ENCODE assay signal across 10 cellular contexts in genomic region chr5:95591490-95591901, GRCh38. TPM values are rescaled to one million over a fixed set of nuclear protein-coding genes. Genes with fewer than 3 reads are reported as not detected.
DNase-seq lines count a peak whose midpoint lies in the region; ATAC-seq and TF ChIP-seq lines count a peak whose summit lies in the region.
"Had no signal": no experiment of that assay in that cellular context is flagged by ENCODE, and none has a peak within 500 bp of the region (broad histone marks: within the 10 kb centered on the region; RNA-seq: fewer than 3 reads in every experiment).

No MANE protein-coding gene starts in this region.

- no peaks in the 10 kb centered on the region for H3K36me3 Mint-ChIP-seq in natural killer cell treated with Interleukin-12 subunit alpha and Interleukin-12 subunit beta and Interleukin-15 and Interleukin-18, amount 100 ng/mL, for 72 hours
- no peaks in the 10 kb centered on the region for H3K36me3 Mint-ChIP-seq in natural killer cell

- TF ChIP-seq CTCF in natural killer cell (IDR thresholded peaks at IDR 0.05) (no peak), astrocyte of the cerebellum (IDR thresholded peaks at IDR 0.05; ENCODE audit: low read depth, low read length, missing control alignments) (no peak)

- H3K9me3 Mint-ChIP-seq in natural killer cell treated with Interleukin-12 subunit alpha and Interleukin-12 subunit beta and Interleukin-15 and Interleukin-18, amount 100 ng/mL, for 72 hours, result no peaks in the 10 kb centered on the region
- no peaks in the 10 kb centered on the region for H3K9me3 Mint-ChIP-seq in natural killer cell

- ATAC-seq in natural killer cell treated with Interleukin-12 subunit alpha and Interleukin-12 subunit beta and Interleukin-15 and Interleukin-18, amount 100 ng/mL, for 72 hours, result peak; percentile 61 to 96
- no peak for ATAC-seq in natural killer cell
- peak; percentile 94 for ATAC-seq in HG03095 (IDR thresholded peaks at IDR 0.05; ENCODE audit: unreplicated experiment)
- ATAC-seq: left lung had no signal

- no peaks in the 10 kb centered on the region for H3K27me3 ChIP-seq in effector memory CD4-positive, alpha-beta T cell (replicated peaks; ENCODE audit: control insufficient read depth, insufficient read depth, low read length, poor library complexity, severe bottlenecking)
- H3K27me3 ChIP-seq: left lung had no signal

- no peak for DNase-seq in natural killer cell treated with Interleukin-12 subunit alpha and Interleukin-12 subunit beta and Interleukin-15 and Interleukin-18, amount 100 ng/mL, for 72 hours (ENCODE audit: low spot score)
- DNase-seq in natural killer cell, result no peak
- peak; percentile 8 for DNase-seq in astrocyte of the cerebellum (ENCODE audit: low read depth)
- no peak for DNase-seq in effector CD4-positive, alpha-beta T cell
- DNase-seq in DMS153 (lab: John Stamatoyannopoulos, UW), result no peak
- DNase-seq in activated effector memory CD4-positive, alpha-beta T cell treated with Interleukin-2 at 50 U/mL for 16 hours, result no peak
- no peak for DNase-seq in effector memory CD4-positive, alpha-beta T cell
- DNase-seq: left lung, NCI-H146 had no signal

- no peaks in the 10 kb centered on the region for H3K9me3 ChIP-seq in effector memory CD4-positive, alpha-beta T cell (ENCODE audit: control insufficient read depth, low read length)
- H3K9me3 ChIP-seq: left lung had no signal

- H3K4me3 ChIP-seq in astrocyte of the cerebellum (ENCODE audit: low read depth, low read length), result no peak overlapping the region
- H3K4me3 ChIP-seq in effector memory CD4-positive, alpha-beta T cell (ENCODE audit: insufficient read depth, low read depth, low read length, poor library complexity, severe bottlenecking), result no peak overlapping the region
- H3K4me3 ChIP-seq: left lung had no signal

- in situ Hi-C loops in astrocyte of the cerebellum (cut with HindIII; ENCODE audit: low sequenced_read_pairs), result no loop called here

- H3K27ac Mint-ChIP-seq in natural killer cell treated with Interleukin-12 subunit alpha and Interleukin-12 subunit beta and Interleukin-15 and Interleukin-18, amount 100 ng/mL, for 72 hours, result no peak overlapping the region
- no peak overlapping the region for H3K27ac Mint-ChIP-seq in natural killer cell

- no peaks in the 10 kb centered on the region for H3K27me3 Mint-ChIP-seq in natural killer cell treated with Interleukin-12 subunit alpha and Interleukin-12 subunit beta and Interleukin-15 and Interleukin-18, amount 100 ng/mL, for 72 hours
- no peaks in the 10 kb centered on the region for H3K27me3 Mint-ChIP-seq in natural killer cell (ENCODE audit: low read depth in 2 of 2)

- H3K4me3 Mint-ChIP-seq in natural killer cell treated with Interleukin-12 subunit alpha and Interleukin-12 subunit beta and Interleukin-15 and Interleukin-18, amount 100 ng/mL, for 72 hours, result no peak overlapping the region
- no peak overlapping the region for H3K4me3 Mint-ChIP-seq in natural killer cell

- H3K4me1 Mint-ChIP-seq in natural killer cell treated with Interleukin-12 subunit alpha and Interleukin-12 subunit beta and Interleukin-15 and Interleukin-18, amount 100 ng/mL, for 72 hours (ENCODE audit: low read depth in 2 of 2), result peaks cover 9 to 23% of the 10 kb centered on the region in 2 donors
- H3K4me1 Mint-ChIP-seq in natural killer cell, result peaks cover 0 to 6% of the 10 kb centered on the region in 2 donors

- peaks cover 6% of the 10 kb centered on the region for H3K4me1 ChIP-seq in effector memory CD4-positive, alpha-beta T cell (ENCODE audit: control insufficient read depth, insufficient read depth, low read length, poor library complexity, severe bottlenecking)
- H3K4me1 ChIP-seq: left lung had no signal

- intact Hi-C loops in natural killer cell (cut with micrococcal nuclease), result no loop called here

- no peaks in the 10 kb centered on the region for H3K36me3 ChIP-seq in effector memory CD4-positive, alpha-beta T cell (ENCODE audit: control insufficient read depth, insufficient read depth, low read length)
- H3K36me3 ChIP-seq: left lung had no signal

- H3K27ac ChIP-seq in effector memory CD4-positive, alpha-beta T cell (ENCODE audit: insufficient read depth, low read length, poor library complexity, severe bottlenecking), result no peak overlapping the region
- H3K27ac ChIP-seq: left lung had no signal

RNA-seq across cellular contexts. Expression of gene GPR150, which starts 28.4 kb away (rescaled TPM):
- total RNA-seq in natural killer cell treated with Interleukin-12 subunit alpha and Interleukin-12 subunit beta and Interleukin-15 and Interleukin-18, amount 100 ng/mL, for 72 hours, result under 1 TPM in 1 of 2 donors, not detected in 1; 0.21 TPM
- total RNA-seq in natural killer cell, result under 1 TPM; 0.63 to 0.97 (median 0.89) TPM

RNA-seq across cellular contexts. Expression of gene ARSK, which starts 36.6 kb away (rescaled TPM):
- 1 to 10 TPM; 2.9 to 3.4 TPM for total RNA-seq in natural killer cell treated with Interleukin-12 subunit alpha and Interleukin-12 subunit beta and Interleukin-15 and Interleukin-18, amount 100 ng/mL, for 72 hours
- 1 to 10 TPM; 2.8 to 5.8 (median 3.5) TPM for total RNA-seq in natural killer cell

RNA-seq across cellular contexts. Expression of gene SKIC3, which starts 36.7 kb away (rescaled TPM):
- total RNA-seq in natural killer cell treated with Interleukin-12 subunit alpha and Interleukin-12 subunit beta and Interleukin-15 and Interleukin-18, amount 100 ng/mL, for 72 hours, result 10 to 100 TPM; 59.3 to 64.3 TPM
- 10 to 100 TPM; 67.5 to 94.1 (median 71.1) TPM for total RNA-seq in natural killer cell

RNA-seq across cellular contexts. Expression of gene RFESD, which starts 55.1 kb away (rescaled TPM):
- total RNA-seq in natural killer cell treated with Interleukin-12 subunit alpha and Interleukin-12 subunit beta and Interleukin-15 and Interleukin-18, amount 100 ng/mL, for 72 hours, result 1 to 10 TPM in 1 of 2 donors, under 1 TPM in 1; 0.98 to 5.5 TPM
- total RNA-seq in natural killer cell, result 1 to 10 TPM in 2 of 3 donors, under 1 TPM in 1; 0.96 to 1.5 (median 1.4) TPM

Comparison
In these comparisons a context has a peak if more than half of its experiments do, and no peak if none do; other contexts are left out.
1. ATAC-seq: peak in natural killer cell treated with Interleukin-12 subunit alpha and Interleukin-12 subunit beta and Interleukin-15 and Interleukin-18, amount 100 ng/mL, for 72 hours (2 of 2) and HG03095 (single experiment); none in natural killer cell (0 of 3).